ENCODE assay signal across 9 cellular contexts in genomic region chr1:19469004-19469403, GRCh38. TPM values are rescaled to one million over a fixed set of nuclear protein-coding genes. Genes with fewer than 3 reads are reported as not detected.
DNase-seq lines count a peak whose midpoint lies in the region; ATAC-seq and TF ChIP-seq lines count a peak whose summit lies in the region.
"Had no signal": no experiment of that assay in that cellular context is flagged by ENCODE, and none has a peak within 500 bp of the region (broad histone marks: within the 10 kb centered on the region; RNA-seq: fewer than 3 reads in every experiment).

No MANE protein-coding gene starts in this region.

- no peaks in the 10 kb centered on the region for H3K27me3 Mint-ChIP-seq in CD14-positive monocyte (ENCODE audit: low read depth in 3 of 3)
- H3K27me3 Mint-ChIP-seq in dendritic cell treated with granulocyte-macrophage colony-stimulating factor and Interleukin-4, amounts not matched to agents 40 ng/mL and 50 ng/mL, for 4 days: no peaks in the 10 kb centered on the region

- H3K27ac Mint-ChIP-seq in CD14-positive monocyte: peak overlapping the region; percentile 96 to 99 (median 98)
- H3K27ac Mint-ChIP-seq in dendritic cell treated with granulocyte-macrophage colony-stimulating factor and Interleukin-4, amounts not matched to agents 40 ng/mL and 50 ng/mL, for 4 days: peak overlapping the region; percentile 96

- H3K36me3 ChIP-seq in osteoblast (ENCODE audit: insufficient read depth, low read length): peaks cover 24% of the 10 kb centered on the region

- peak overlapping the region; percentile 66 to 87 for H3K4me3 Mint-ChIP-seq in CD14-positive monocyte
- peak overlapping the region; percentile 75 for H3K4me3 Mint-ChIP-seq in dendritic cell treated with granulocyte-macrophage colony-stimulating factor and Interleukin-4, amounts not matched to agents 40 ng/mL and 50 ng/mL, for 4 days

- DNase-seq in CD14-positive monocyte (ENCODE audit: low spot score) (no peak), osteoblast (ENCODE audit: insufficient read length, low spot score, missing footprints) (no peak), NCI-H1436 (lab: John Stamatoyannopoulos, UW) (no peak), SIG-M5 treated with dmso at 0.1 percent for 504 hours (lab: John Stamatoyannopoulos, UW; ENCODE audit: unreplicated experiment) (no peak), NCI-H524 treated with DMSO at 0.1 percent for 48 hours (lab: John Stamatoyannopoulos, UW) (no peak)
- DNase-seq: NCI-H146 had no signal

- no peaks in the 10 kb centered on the region for H3K27me3 ChIP-seq in osteoblast (ENCODE audit: insufficient read depth, low read length)

- H3K36me3 Mint-ChIP-seq in CD14-positive monocyte: peaks cover 42 to 53% of the 10 kb centered on the region in 2 donors
- peaks cover 93% of the 10 kb centered on the region for H3K36me3 Mint-ChIP-seq in dendritic cell treated with granulocyte-macrophage colony-stimulating factor and Interleukin-4, amounts not matched to agents 40 ng/mL and 50 ng/mL, for 4 days (ENCODE audit: low read depth)

- no peak overlapping the region for H3K4me3 ChIP-seq in osteoblast (ENCODE audit: insufficient read depth, low read length)

- peaks cover 24% of the 10 kb centered on the region for H3K4me1 ChIP-seq in osteoblast (ENCODE audit: insufficient read depth, low read length)

- H2AFZ ChIP-seq in osteoblast (ENCODE audit: low read length): no peak overlapping the region

- peak; percentile 12 for ATAC-seq in HG03432 (IDR thresholded peaks at IDR 0.05; ENCODE audit: unreplicated experiment)
- ATAC-seq in GM21423 (IDR thresholded peaks at IDR 0.05; ENCODE audit: unreplicated experiment): no peak

- no peaks in the 10 kb centered on the region for H3K9me3 ChIP-seq in osteoblast (ENCODE audit: low read depth, low read length)

- peaks cover 83% of the 10 kb centered on the region for H3K4me1 Mint-ChIP-seq in CD14-positive monocyte
- peaks cover 89% of the 10 kb centered on the region for H3K4me1 Mint-ChIP-seq in dendritic cell treated with granulocyte-macrophage colony-stimulating factor and Interleukin-4, amounts not matched to agents 40 ng/mL and 50 ng/mL, for 4 days (ENCODE audit: low read depth)

- H3K27ac ChIP-seq in osteoblast (ENCODE audit: low read depth, low read length): peak overlapping the region; percentile 3

- H3K79me2 ChIP-seq in osteoblast (ENCODE audit: insufficient read depth, low read length): peaks cover 94% of the 10 kb centered on the region

- peaks cover 87% of the 10 kb centered on the region for H4K20me1 ChIP-seq in osteoblast (ENCODE audit: insufficient read depth, low read length)

- no peaks in the 10 kb centered on the region for H3K9me3 Mint-ChIP-seq in CD14-positive monocyte
- no peaks in the 10 kb centered on the region for H3K9me3 Mint-ChIP-seq in dendritic cell treated with granulocyte-macrophage colony-stimulating factor and Interleukin-4, amounts not matched to agents 40 ng/mL and 50 ng/mL, for 4 days

- TF ChIP-seq CTCF in CD14-positive monocyte (IDR thresholded peaks at IDR 0.05) (no peak), osteoblast (IDR thresholded peaks at IDR 0.05; ENCODE audit: extremely low read depth, low read depth, low read length) (no peak)

- intact Hi-C loops in CD14-positive monocyte (cut with micrococcal nuclease): loop anchor here (5.0 kb wide), 1 partner anchor 128 kb away; a partner anchor contains a TSS
- intact Hi-C loops in dendritic cell treated with granulocyte-macrophage colony-stimulating factor and Interleukin-4, amounts not matched to agents 40 ng/mL and 50 ng/mL, for 4 days (cut with micrococcal nuclease): no loop called here

- peak overlapping the region; percentile 25 for H3K4me2 ChIP-seq in osteoblast (ENCODE audit: insufficient read depth, low read length)

RNA-seq across cellular contexts. Expression of gene CAPZB, which starts 16.3 kb away (rescaled TPM):
- polyA plus RNA-seq in CD14-positive monocyte: 100 to 1,000 TPM; 407 to 504 TPM
- 217 and 224 TPM in 2 replicates for total RNA-seq in osteoblast
